ENCODE assay signal across 8 cellular contexts in the genomic region with DNA sequence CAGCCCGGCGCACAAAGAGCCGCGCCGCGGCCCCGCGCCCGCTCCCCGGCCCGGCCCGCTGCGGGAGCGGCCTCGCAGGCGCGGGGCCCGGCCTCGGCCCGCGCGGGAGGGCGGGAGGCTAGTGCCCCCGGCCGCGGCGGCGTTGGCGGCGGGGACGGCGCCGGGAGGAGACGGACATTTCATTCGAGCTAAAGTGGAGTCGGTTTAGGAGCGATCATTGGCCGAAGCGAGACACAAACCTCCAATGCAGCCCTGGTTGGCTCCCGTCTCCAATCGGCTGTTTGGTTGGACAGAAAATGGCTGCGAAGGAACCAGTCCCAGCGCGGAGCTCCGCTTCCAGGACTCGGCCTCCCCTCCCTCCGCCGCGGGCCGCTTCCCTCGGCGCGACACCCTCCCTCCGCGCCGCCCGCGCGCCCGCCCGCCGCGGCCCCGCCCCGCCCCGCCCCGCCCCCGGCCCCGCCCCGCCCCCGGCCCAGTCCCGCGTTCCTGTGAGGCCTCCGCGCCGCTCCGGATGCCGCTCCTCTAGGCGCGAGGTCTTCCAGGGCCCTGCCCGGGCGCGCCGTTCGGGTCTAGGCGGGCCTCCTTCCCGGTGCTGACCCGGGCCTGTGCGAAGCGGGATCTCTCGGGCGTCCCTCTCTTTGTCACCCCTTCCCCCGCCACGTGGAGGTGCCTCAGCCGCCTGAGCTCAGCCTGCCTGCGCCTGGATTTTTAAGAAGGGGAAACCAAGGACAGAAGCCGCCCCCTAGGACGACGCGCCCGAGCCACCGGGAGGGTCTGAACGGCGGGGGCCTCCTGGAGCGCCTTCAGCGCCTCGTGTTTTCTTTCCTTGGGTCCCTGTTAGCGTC. TPM values are rescaled to one million over a fixed set of nuclear protein-coding genes. Genes with fewer than 3 reads are reported as not detected.
DNase-seq lines count a peak whose midpoint lies in the region; ATAC-seq and TF ChIP-seq lines count a peak whose summit lies in the region.

TSS of gene NFYB (minus strand) at position 309 of the 845 bp plus-strand sequence. CDS start 2,757 bp downstream, outside the sequence.

- peak; percentile 98 for DNase-seq in GM10248 (ENCODE audit: extremely low spot score)
- DNase-seq in NCI-H1105 (lab: John Stamatoyannopoulos, UW) = peak; percentile 97
- peak; percentile 83 for DNase-seq in SKM-1 treated with dmso at 0.1 percent for 144 hours (lab: John Stamatoyannopoulos, UW; ENCODE audit: unreplicated experiment)
- DNase-seq in activated naive CD8-positive, alpha-beta T cell treated with anti-CD3 and anti-CD28 coated beads for 36 hours = peak; percentile 91
- peak; percentile 86 to 98 (median 95) for DNase-seq in head of caudate nucleus
- DNase-seq in ovary = peak; percentile 92 to 95 (median 94)
- DNase-seq in thyroid gland = peak; percentile 96 to 97

- TF ChIP-seq POLR2A in ovary (IDR thresholded peaks at IDR 0.05) (peak; percentile 65), thyroid gland (IDR thresholded peaks at IDR 0.05) (peak in 1 of 2 donors; percentile 93)

- intact Hi-C loops in head of caudate nucleus (cut with DNase I) (loop anchor here (5.0 to 10.0 kb wide), 3 partner anchors 73 to 203 kb away; partner anchors contain the start of genes HCFC2 and HSP90B1), ovary (cut with DNase I) (no loop called here), thyroid gland (cut with DNase I) (no loop called here)

- H3K4me1 Mint-ChIP-seq in activated naive CD8-positive, alpha-beta T cell treated with anti-CD3 and anti-CD28 coated beads for 36 hours = peaks cover 12% of the 10 kb centered on the region

- H3K4me3 ChIP-seq in ovary (peak within 1 kb of the TSS; percentile 72), thyroid gland (replicated peaks in 1 of 3) (peak within 1 kb of the TSS; percentile 47 to 80 (median 70))

- POLR2A ChIA-PET in GM10248 (lab: Yijun Ruan, JAX) = interaction anchor here (0.5 to 1.5 kb wide), 5 partner anchors 53 to 759 kb away, joined by 3 to 5 read pairs (median 4); partner anchors contain the start of genes HCFC2 and HSP90B1

- ATAC-seq in HG02623 (IDR thresholded peaks at IDR 0.05; ENCODE audit: unreplicated experiment) = peak; percentile 90

- peaks cover 4% of the 10 kb centered on the region for H3K27me3 Mint-ChIP-seq in activated naive CD8-positive, alpha-beta T cell treated with anti-CD3 and anti-CD28 coated beads for 36 hours

- no peak for TF ChIP-seq EP300 in ovary (IDR thresholded peaks at IDR 0.05)

- H3K36me3 Mint-ChIP-seq in activated naive CD8-positive, alpha-beta T cell treated with anti-CD3 and anti-CD28 coated beads for 36 hours = no peaks in the 10 kb centered on the region

- H3K4me3 Mint-ChIP-seq in activated naive CD8-positive, alpha-beta T cell treated with anti-CD3 and anti-CD28 coated beads for 36 hours = peak within 1 kb of the TSS; percentile 87

- no peaks in the 10 kb centered on the region for H3K27me3 ChIP-seq in ovary
- no peaks in the 10 kb centered on the region for H3K27me3 ChIP-seq in thyroid gland

- peak within 1 kb of the TSS; percentile 86 for H3K27ac Mint-ChIP-seq in activated naive CD8-positive, alpha-beta T cell treated with anti-CD3 and anti-CD28 coated beads for 36 hours

- H3K36me3 ChIP-seq in ovary (no peaks in the 10 kb centered on the region), thyroid gland (no peaks in the 10 kb centered on the region)

- CTCF ChIA-PET in GM10248 (lab: Yijun Ruan, JAX) = interaction anchor here (0.6 to 3.6 kb wide), 4 partner anchors 9 to 29 kb away, joined by 3 to 13 read pairs (median 5); no protein-coding TSS in a partner anchor

- H3K9me3 Mint-ChIP-seq in activated naive CD8-positive, alpha-beta T cell treated with anti-CD3 and anti-CD28 coated beads for 36 hours = no peaks in the 10 kb centered on the region

- no peak for TF ChIP-seq CTCF in GM10248 (IDR thresholded peaks at IDR 0.05; ENCODE audit: control extremely low read depth, extremely low read depth, low read depth, missing control alignments)
- no peak for TF ChIP-seq CTCF in ovary (IDR thresholded peaks at IDR 0.05)
- TF ChIP-seq CTCF in thyroid gland (IDR thresholded peaks at IDR 0.05) = no peak

- no peaks in the 10 kb centered on the region for H3K9me3 ChIP-seq in ovary
- H3K9me3 ChIP-seq in thyroid gland = no peaks in the 10 kb centered on the region

- H3K4me1 ChIP-seq in ovary (ENCODE audit: insufficient read depth) (peaks cover 6% of the 10 kb centered on the region), thyroid gland (peaks cover 11 to 20% of the 10 kb centered on the region in 2 donors)

- H3K27ac ChIP-seq in ovary (peak within 1 kb of the TSS; percentile 65 to 90), thyroid gland (peak within 1 kb of the TSS; percentile 55 to 80 (median 79))

- WGBS in ovary, 3 donors = 1 to 3% (median 3%) methylated on average over 43 to 105 of the region's 108 CpGs
- 12 to 13% methylated on average over 12 to 14 of the region's 108 CpGs for WGBS in thyroid gland, 2 donors

RNA-seq across cellular contexts. Expression of gene NFYB, which starts in this region (rescaled TPM):
- total RNA-seq in activated naive CD8-positive, alpha-beta T cell treated with anti-CD3 and anti-CD28 coated beads for 36 hours = 10 to 100 TPM; 30.6 to 32.3 TPM
- total RNA-seq in ovary = 10 to 100 TPM; 23.7 to 38.7 (median 29.5) TPM
- 10 to 100 TPM; 25.4 to 39.1 TPM for polyA plus RNA-seq in ovary
- total RNA-seq in thyroid gland = 10 to 100 TPM; 24.7 to 53.1 (median 37.1) TPM

Comparison
In these comparisons a context has a peak if more than half of its experiments do, and no peak if none do; other contexts are left out.
1. Peak in every context shown above with its lines: DNase-seq, ATAC-seq, H3K4me3 ChIP-seq and H3K27ac ChIP-seq.